9 cellular contexts compared by ENCODE assay signal in the genomic region with DNA sequence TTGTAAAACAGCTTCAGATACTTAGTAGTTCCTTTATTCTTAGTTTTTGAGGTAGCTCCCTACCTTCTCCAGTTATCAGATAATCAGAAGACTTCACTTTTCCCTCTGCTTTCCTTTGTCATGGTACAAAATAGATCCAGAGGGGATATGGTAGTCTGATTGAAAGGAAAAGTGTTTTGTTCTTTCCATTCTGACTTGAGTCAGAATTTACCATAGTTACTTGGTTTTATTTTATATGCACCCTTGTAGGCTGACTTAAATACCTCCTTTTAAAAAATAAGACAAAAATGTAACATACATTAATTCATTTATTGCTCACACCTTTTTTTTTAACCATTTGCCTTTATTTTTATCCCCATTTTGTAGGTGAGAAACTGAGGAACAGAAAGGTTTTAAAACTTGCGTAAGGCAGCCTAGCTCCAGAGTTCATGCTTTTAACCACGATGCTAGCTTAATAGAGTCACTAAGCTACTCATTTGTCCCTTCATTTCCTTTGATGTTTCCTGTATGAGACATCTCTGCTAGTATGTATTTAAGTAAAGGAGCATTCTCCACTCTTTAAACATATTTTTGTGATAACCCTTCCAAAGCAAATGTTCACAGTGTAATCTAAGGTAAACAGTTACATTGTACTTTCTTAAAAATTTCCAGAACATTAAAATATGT.
DNase-seq lines count a peak whose midpoint lies in the region; ATAC-seq and TF ChIP-seq lines count a peak whose summit lies in the region.
"Had no signal": no experiment of that assay in that cellular context is flagged by ENCODE, and none has a peak within 500 bp of the region (broad histone marks: within the 10 kb centered on the region; RNA-seq: fewer than 3 reads in every experiment).

No MANE protein-coding gene starts in this region.

- H3K36me3 ChIP-seq in gastroesophageal sphincter (peaks cover 0 to 10% of the 10 kb centered on the region in 2 donors), spleen (peaks cover 0 to 83% (median 13%) of the 10 kb centered on the region in 6 donors), mesendoderm (ENCODE audit: control insufficient read depth, insufficient read depth, low read length) (peaks cover 2% of the 10 kb centered on the region)

- TF ChIP-seq POLR2A in gastroesophageal sphincter (IDR thresholded peaks at IDR 0.05) (no peak), spleen (IDR thresholded peaks at IDR 0.05) (no peak)

- no peak overlapping the region for H2BK15ac ChIP-seq in mesendoderm (replicated peaks; ENCODE audit: low read depth)

- peaks cover 37% of the 10 kb centered on the region for H3K4me1 Mint-ChIP-seq in T-helper 2 cell treated with Interferon-gamma antibody and Interleukin-4, amounts not matched to agents 5 μg/mL and 100 μg/mL, for 36 hours (ENCODE audit: low read depth)

- no peak overlapping the region for H3K23ac ChIP-seq in mesendoderm (ENCODE audit: low read length)

- no peaks in the 10 kb centered on the region for H3K79me2 ChIP-seq in mesendoderm (ENCODE audit: control insufficient read depth, insufficient read depth, low read length)

- no peaks in the 10 kb centered on the region for H3K9me3 Mint-ChIP-seq in T-helper 2 cell treated with Interferon-gamma antibody and Interleukin-4, amounts not matched to agents 5 μg/mL and 100 μg/mL, for 36 hours

- H2AK5ac ChIP-seq in mesendoderm (ENCODE audit: low read length), result no peak overlapping the region

- H3K9ac ChIP-seq in mesendoderm (ENCODE audit: low read length), result no peak overlapping the region

- H3K27ac ChIP-seq in gastroesophageal sphincter (peak overlapping the region; percentile 47 to 72 (median 71)), spleen (peak overlapping the region in 5 of 8 donors; percentile 6 to 34 (median 28)), mesendoderm (ENCODE audit: low read depth, low read length) (no peak overlapping the region)

- H3K27me3 ChIP-seq in gastroesophageal sphincter, result no peaks in the 10 kb centered on the region
- no peaks in the 10 kb centered on the region for H3K27me3 ChIP-seq in spleen (replicated peaks in 1 of 7)
- no peaks in the 10 kb centered on the region for H3K27me3 ChIP-seq in mesendoderm (ENCODE audit: insufficient read depth, low read length, poor library complexity)

- no peak for ATAC-seq in gastroesophageal sphincter
- ATAC-seq in HG02870 (IDR thresholded peaks at IDR 0.05; ENCODE audit: unreplicated experiment), result no peak
- ATAC-seq in HG03159 (IDR thresholded peaks at IDR 0.05; ENCODE audit: unreplicated experiment), result no peak

- TF ChIP-seq EP300 in gastroesophageal sphincter (IDR thresholded peaks at IDR 0.05), result no peak

- H3K36me3 Mint-ChIP-seq in T-helper 2 cell treated with Interferon-gamma antibody and Interleukin-4, amounts not matched to agents 5 μg/mL and 100 μg/mL, for 36 hours (ENCODE audit: low read depth), result peaks cover 35% of the 10 kb centered on the region

- H3K18ac ChIP-seq in mesendoderm (ENCODE audit: low read length), result no peak overlapping the region

- H4K8ac ChIP-seq in mesendoderm (ENCODE audit: low read depth, low read length), result no peak overlapping the region

- no peak overlapping the region for H3K56ac ChIP-seq in mesendoderm (ENCODE audit: low read length)

- no peak overlapping the region for H3K4me3 ChIP-seq in gastroesophageal sphincter
- H3K4me3 ChIP-seq in spleen, result no peak overlapping the region
- H3K4me3 ChIP-seq in mesendoderm (ENCODE audit: low read length), result no peak overlapping the region

- no peaks in the 10 kb centered on the region for H3K9me3 ChIP-seq in gastroesophageal sphincter
- H3K9me3 ChIP-seq in spleen, result no peaks in the 10 kb centered on the region

- DNase-seq in HCEC 1CT (peak; percentile 61), spleen (no peak), nucleus accumbens (lab: John Stamatoyannopoulos, UW) (no peak), mesendoderm (no peak)
- DNase-seq in T-helper 2 cell treated with Interferon-gamma antibody and Interleukin-4, amounts not matched to agents 5 μg/mL and 100 μg/mL, for 36 hours (ENCODE audit: low spot score), result no peak
- DNase-seq: NCI-H1092 treated with DMSO at 0.1 percent for 48 hours had no signal

- no peak overlapping the region for H2BK5ac ChIP-seq in mesendoderm (ENCODE audit: low read length)

- H3K27ac Mint-ChIP-seq in T-helper 2 cell treated with Interferon-gamma antibody and Interleukin-4, amounts not matched to agents 5 μg/mL and 100 μg/mL, for 36 hours, result peak overlapping the region; percentile 58

- H3K4me3 Mint-ChIP-seq in T-helper 2 cell treated with Interferon-gamma antibody and Interleukin-4, amounts not matched to agents 5 μg/mL and 100 μg/mL, for 36 hours, result no peak overlapping the region

- no peaks in the 10 kb centered on the region for H3K27me3 Mint-ChIP-seq in T-helper 2 cell treated with Interferon-gamma antibody and Interleukin-4, amounts not matched to agents 5 μg/mL and 100 μg/mL, for 36 hours (ENCODE audit: low read depth)

- H3K4me2 ChIP-seq in mesendoderm (ENCODE audit: low read length), result no peak overlapping the region

- 22 to 44% methylated on average over 2 of the region's 2 CpGs for WGBS in gastroesophageal sphincter (ENCODE audit: low coverage in 1 of 2), 2 donors
- WGBS in spleen, 5 donors, result 38 to 42% (median 40%) methylated on average over 2 of the region's 2 CpGs
- WGBS in mesendoderm (ENCODE audit: extremely low coverage, insufficient coverage, low lambda C conversion rate), result no CpG with 5 or more reads among the region's 2 CpGs

- no peak overlapping the region for H3K4ac ChIP-seq in mesendoderm (ENCODE audit: low read depth, low read length)

- TF ChIP-seq CTCF in gastroesophageal sphincter (IDR thresholded peaks at IDR 0.05), result no peak
- no peak for TF ChIP-seq CTCF in spleen (IDR thresholded peaks at IDR 0.05 in 8 of 11, conservative IDR thresholded peaks at IDR 0.05 in 3 of 11)

- no peak overlapping the region for H2BK120ac ChIP-seq in mesendoderm (ENCODE audit: low read depth, low read length)

- H3K79me1 ChIP-seq in mesendoderm (ENCODE audit: low read length), result peaks cover 4% of the 10 kb centered on the region

- H4K5ac ChIP-seq in mesendoderm (ENCODE audit: low read length), result no peak overlapping the region

- intact Hi-C loops in spleen (cut with DNase I; ENCODE audit: low total_unique reads), result no loop called here

- H3K4me1 ChIP-seq in gastroesophageal sphincter (peaks cover 19 to 60% (median 25%) of the 10 kb centered on the region in 3 donors), spleen (peaks cover 3 to 25% (median 14%) of the 10 kb centered on the region in 6 donors), mesendoderm (ENCODE audit: control insufficient read depth, low read depth, low read length) (no peaks in the 10 kb centered on the region)
